8 cellular contexts compared by ENCODE assay signal in the genomic region with DNA sequence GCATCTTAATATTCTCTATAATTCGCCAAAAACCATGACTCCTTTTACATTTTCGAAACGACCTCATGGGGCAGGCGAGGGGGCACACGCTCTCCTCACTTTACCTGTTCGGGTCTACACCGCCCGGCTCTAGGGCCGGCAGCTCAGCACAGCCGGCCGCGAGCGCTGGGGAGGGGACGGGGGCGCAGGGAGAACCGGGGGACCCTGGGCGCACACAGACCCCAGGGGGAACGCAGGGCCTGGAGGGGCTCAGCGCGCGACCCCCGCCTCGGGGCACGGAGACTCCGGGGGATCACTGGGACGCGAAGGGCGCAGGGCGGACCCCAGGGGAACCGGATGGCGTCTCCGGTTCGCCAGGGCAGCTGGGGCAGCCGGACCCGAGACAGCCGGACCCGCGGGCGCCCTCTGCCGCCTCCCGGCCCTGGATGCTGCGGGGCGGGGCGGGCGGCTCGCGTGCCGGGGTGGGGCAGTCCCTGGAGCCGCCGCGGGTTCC. TPM values are rescaled to one million over a fixed set of nuclear protein-coding genes. Genes with fewer than 3 reads are reported as not detected.
DNase-seq lines count a peak whose midpoint lies in the region; ATAC-seq and TF ChIP-seq lines count a peak whose summit lies in the region.

A gene (plus strand): TSS at position 482 of the 493 bp plus-strand sequence. CDS start 22,189 bp downstream, outside the sequence.

- peaks cover 6% of the 10 kb centered on the region for H3K36me3 ChIP-seq in adipocyte (ENCODE audit: control insufficient read depth, insufficient read depth, low read length, severe bottlenecking)
- H3K36me3 ChIP-seq in gastrocnemius medialis = peaks cover 0 to 4% of the 10 kb centered on the region in 2 donors

- H3K27me3 ChIP-seq in adipocyte (replicated peaks; ENCODE audit: control insufficient read depth, insufficient read depth, low read length) (no peaks in the 10 kb centered on the region), right cardiac atrium (ENCODE audit: control insufficient read depth, insufficient read depth) (no peaks in the 10 kb centered on the region), gastrocnemius medialis (peaks cover 53 to 64% (median 57%) of the 10 kb centered on the region in 3 donors)

- WGBS in right cardiac atrium = under 1% methylated on average over 51 of the region's 51 CpGs

- TF ChIP-seq CTCF in C4-2B (conservative IDR thresholded peaks at IDR 0.05) = peak; percentile 91
- peak in 1 of 5 experiments; percentile 39 for TF ChIP-seq CTCF in gastrocnemius medialis (IDR thresholded peaks at IDR 0.05 in 4 of 5, conservative IDR thresholded peaks at IDR 0.05 in 1 of 5)

- no peak for TF ChIP-seq POLR2A in gastrocnemius medialis (IDR thresholded peaks at IDR 0.05)

- ATAC-seq in GM18868 (IDR thresholded peaks at IDR 0.05; ENCODE audit: unreplicated experiment) (peak; percentile 39), HG03064 (IDR thresholded peaks at IDR 0.05; ENCODE audit: low read depth, unreplicated experiment) (peak; percentile 43), right cardiac atrium (peak; percentile 76 to 79), gastrocnemius medialis (peak in 1 of 2 donors; percentile 51), GM21825 (IDR thresholded peaks at IDR 0.05; ENCODE audit: unreplicated experiment) (no peak)

- no peaks in the 10 kb centered on the region for H3K9me3 ChIP-seq in adipocyte (ENCODE audit: control insufficient read depth, low read length)
- H3K9me3 ChIP-seq in right cardiac atrium (ENCODE audit: control insufficient read depth, low read length) = peaks cover 2% of the 10 kb centered on the region
- H3K9me3 ChIP-seq in gastrocnemius medialis = no peaks in the 10 kb centered on the region

- intact Hi-C loops in right cardiac atrium (cut with DNase I) (no loop called here), gastrocnemius medialis (cut with DNase I; ENCODE audit: low total_unique reads) (no loop called here)

- H3K27ac ChIP-seq in C4-2B (peak within 1 kb of the TSS; percentile 20; the same call in 1 of the 2 replicates), right cardiac atrium (ENCODE audit: low read length) (no peak within 1 kb of the TSS), gastrocnemius medialis (no peak within 1 kb of the TSS)

- H3K4me1 ChIP-seq in adipocyte (ENCODE audit: control insufficient read depth, insufficient read depth, low read length) (peaks cover 9% of the 10 kb centered on the region), right cardiac atrium (ENCODE audit: control insufficient read depth, insufficient read depth, low read length) (no peaks in the 10 kb centered on the region), gastrocnemius medialis (peaks cover 0 to 3% of the 10 kb centered on the region in 2 donors)

- H3K9ac ChIP-seq in adipocyte (ENCODE audit: low read length) = peak within 1 kb of the TSS; percentile 84

- in situ Hi-C loops in gastrocnemius medialis (cut with MboI; ENCODE audit: low sequenced_read_pairs in 4 of 4) = no loop called here

- H3K4me3 ChIP-seq in adipocyte (ENCODE audit: low read length) = peak within 1 kb of the TSS; percentile 84
- H3K4me3 ChIP-seq in right cardiac atrium (ENCODE audit: low read length) = peak within 1 kb of the TSS; percentile 67
- H3K4me3 ChIP-seq in gastrocnemius medialis = peak within 1 kb of the TSS in 3 of 4 donors; percentile 37 to 47 (median 39)

- DNase-seq in NOMO-1 treated with dmso at 0.1 percent for 144 hours (lab: John Stamatoyannopoulos, UW; ENCODE audit: unreplicated experiment) (peak; percentile 78), adipocyte (ENCODE audit: low read depth) (peak; percentile 94), right cardiac atrium (peak; percentile 61 to 90 (median 80)), gastrocnemius medialis (no peak)

RNA-seq across cellular contexts. Expression of the gene that starts here (rescaled TPM):
- 1 to 10 TPM in 2 of 4 donors, under 1 TPM in 2; 0.17 to 3.7 (median 1.6) TPM for total RNA-seq in right cardiac atrium
- 0.41 TPM for polyA plus RNA-seq in right cardiac atrium
- 1 to 10 TPM in 1 of 4 donors, under 1 TPM in 2, not detected in 1; 0.05 to 1.3 (median 0.18) TPM for total RNA-seq in gastrocnemius medialis

Comparison
In these comparisons a context has a peak if more than half of its experiments do, and no peak if none do; other contexts are left out.
1. DNase-seq: peak in NOMO-1 treated with dmso at 0.1 percent for 144 hours (single experiment), adipocyte (single experiment) and right cardiac atrium (3 of 3); none in gastrocnemius medialis (0 of 2).
2. Peak in every context shown above with its lines, with median percentiles within 50 percentile points of each other: H3K4me3 ChIP-seq.